25 cellular contexts compared by ENCODE assay signal in the genomic region with DNA sequence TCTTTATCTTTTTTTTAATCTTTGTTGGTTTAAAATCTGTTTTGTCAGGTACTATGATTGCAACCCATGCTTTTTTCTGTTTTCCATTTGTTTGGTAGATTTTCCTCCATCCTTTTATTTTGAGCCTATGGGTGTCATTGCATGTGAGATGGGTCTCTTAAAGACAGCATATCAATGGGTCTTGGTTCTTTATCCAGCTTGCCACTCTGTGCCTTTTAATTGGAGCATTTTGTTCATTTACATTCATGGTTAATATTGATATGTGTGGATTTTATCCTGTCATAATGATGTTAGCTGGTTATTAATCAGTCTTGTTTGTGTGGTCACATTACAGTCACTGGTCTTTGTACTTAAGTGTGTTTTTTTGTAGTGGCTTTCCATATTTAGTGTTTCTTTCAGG.
"Had no signal": no experiment of that assay in that cellular context is flagged by ENCODE, and none has a peak within 500 bp of the region (broad histone marks: within the 10 kb centered on the region; RNA-seq: fewer than 3 reads in every experiment).

No MANE protein-coding gene starts in this region.

- H3K27ac ChIP-seq: stomach, suprapubic skin, testis, thoracic aorta, thyroid gland, tibial artery, transverse colon, upper lobe of left lung, upper lobe of right lung, uterus, vagina had no signal

- H3K4me3 ChIP-seq: stomach, suprapubic skin, testis, thoracic aorta, thyroid gland, tibial artery, transverse colon, upper lobe of left lung, upper lobe of right lung, uterus, vagina had no signal

- H3K36me3 ChIP-seq: stomach, suprapubic skin, thoracic aorta, thyroid gland, tibial artery, transverse colon, upper lobe of left lung, upper lobe of right lung, uterus, vagina had no signal

- DNase-seq: stimulated activated CD4-positive, alpha-beta T cell treated with anti-CD3 and anti-CD28 coated beads, Interleukin-2, amount 100 ng/mL, for 48 hours; stimulated activated CD4-positive, alpha-beta T cell treated with anti-CD3 and anti-CD28 coated beads, Interleukin-4, amount 100 ng/mL, for 1 hour; stimulated activated CD4-positive, alpha-beta T cell treated with anti-CD3 and anti-CD28 coated beads, Interleukin-4, amount 100 ng/mL, for 24 hours; stimulated activated CD4-positive, alpha-beta T cell treated with anti-CD3 and anti-CD28 coated beads, Interleukin-4, amount 100 ng/mL, for 4 hours; stimulated activated CD8-positive, alpha-beta memory T cell treated with anti-CD3 and anti-CD28 coated beads, Interleukin-4, amount 100 ng/mL, for 48 hours; stimulated activated naive B cell treated with anti-CD40 and anti-IgM and Interleukin-4, amounts not matched to agents 10 μg/mL and 1 μg/mL and 100 μg/mL, for 72 hours; stimulated activated naive CD4-positive, alpha-beta T cell; stimulated activated naive CD4-positive, alpha-beta T cell treated with Interleukin-2 at 50 U/mL for 16 hours; stimulated activated naive CD8-positive, alpha-beta T cell treated with anti-CD3 and anti-CD28 coated beads, Interleukin-15, amount 100 ng/mL, for 72 hours; stimulated activated naive CD8-positive, alpha-beta T cell treated with anti-CD3 and anti-CD28 coated beads, Interleukin-15, Interleukin-2, amounts not matched to agents 100 U/mL and 50 U/mL, for 24 hours; stomach; substantia nigra; testis; thyroid gland; tibial artery; transverse colon; trophoblast cell; upper lobe of left lung; upper lobe of right lung; uterus had no signal

- H3K9me3 ChIP-seq: testis, thyroid gland, uterus, vagina had no signal

- ATAC-seq: stimulated activated effector memory CD8-positive, alpha-beta T cell treated with anti-CD3 and anti-CD28 coated beads, Interleukin-12 subunit alpha, Interleukin-12 subunit beta, amount 100 ng/mL, for 72 hours; stimulated activated memory B cell treated with anti-CD40 and anti-IgM and Interleukin-4, amounts not matched to agents 10 μg/mL and 1 μg/mL and 100 μg/mL, for 72 hours; stimulated activated naive B cell treated with anti-CD40 and anti-IgM and Interleukin-4, amounts not matched to agents 10 μg/mL and 1 μg/mL and 100 μg/mL, for 72 hours; stimulated activated naive CD8-positive, alpha-beta T cell treated with anti-CD3 and anti-CD28 coated beads, Interleukin-15, amount 100 ng/mL, for 72 hours; stimulated activated naive CD8-positive, alpha-beta T cell treated with anti-CD3 and anti-CD28 coated beads, Interleukin-15, Interleukin-2, amounts not matched to agents 100 U/mL and 50 U/mL, for 24 hours; upper lobe of right lung had no signal

- H3K27me3 ChIP-seq: stomach, suprapubic skin, testis, thyroid gland, tibial artery, transverse colon, upper lobe of left lung, upper lobe of right lung, uterus, vagina had no signal

- H3K4me1 ChIP-seq: stomach, suprapubic skin, testis, thyroid gland, tibial artery, transverse colon, upper lobe of left lung, upper lobe of right lung, uterus, vagina had no signal
